Comparison of ENCODE assay signal across 1 cellular context in the genomic region with DNA sequence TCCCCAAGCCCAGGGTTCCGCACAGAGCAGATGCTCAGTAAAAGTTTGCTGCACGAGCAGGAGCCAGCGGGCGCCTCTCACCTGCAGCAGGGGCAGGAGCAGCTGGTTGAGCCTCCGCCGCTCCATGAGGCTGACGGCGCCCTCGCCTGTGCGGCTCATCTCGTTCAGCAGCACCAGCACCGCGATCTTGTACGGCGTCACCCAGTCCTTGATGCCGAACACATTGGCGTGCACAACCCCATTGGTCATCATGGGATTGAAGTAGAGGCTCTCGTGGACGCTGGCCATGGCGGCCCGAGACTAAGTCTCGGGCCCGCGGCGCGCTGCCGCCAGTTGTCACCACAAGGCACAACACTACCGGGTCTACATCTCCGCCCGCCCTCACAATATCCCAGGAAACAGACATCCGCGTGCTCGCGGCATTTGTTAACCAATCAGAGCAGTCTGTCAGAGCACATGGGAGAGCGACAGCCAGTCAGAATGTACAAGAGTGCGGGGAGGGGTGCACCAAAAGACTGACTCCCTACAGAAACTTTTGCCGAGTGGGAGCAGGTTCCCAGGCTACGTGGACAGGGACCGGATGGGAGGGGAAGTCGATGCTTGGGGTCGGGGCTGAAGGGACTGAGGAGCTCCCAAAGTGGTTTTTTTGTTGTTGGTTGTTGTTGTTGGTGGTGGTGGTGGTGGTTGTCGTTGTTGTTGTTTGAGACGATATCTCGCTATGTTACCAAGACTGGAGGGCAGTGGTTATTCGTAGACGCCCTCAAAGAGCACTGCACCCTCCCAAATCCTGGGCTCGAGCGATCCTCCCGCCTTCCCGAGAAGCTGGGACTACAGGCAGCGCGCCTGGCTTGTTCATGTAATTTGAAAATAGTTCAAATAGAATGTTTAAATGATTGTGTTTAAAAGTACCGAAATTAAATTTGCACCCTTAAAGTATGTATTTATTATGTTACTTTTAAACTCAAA.
A peak's percentile ranks its signal among the peaks of the same experiment; 100 is the strongest.
TF ChIP-seq lines count a peak whose summit lies in the region.

A gene with protein sequence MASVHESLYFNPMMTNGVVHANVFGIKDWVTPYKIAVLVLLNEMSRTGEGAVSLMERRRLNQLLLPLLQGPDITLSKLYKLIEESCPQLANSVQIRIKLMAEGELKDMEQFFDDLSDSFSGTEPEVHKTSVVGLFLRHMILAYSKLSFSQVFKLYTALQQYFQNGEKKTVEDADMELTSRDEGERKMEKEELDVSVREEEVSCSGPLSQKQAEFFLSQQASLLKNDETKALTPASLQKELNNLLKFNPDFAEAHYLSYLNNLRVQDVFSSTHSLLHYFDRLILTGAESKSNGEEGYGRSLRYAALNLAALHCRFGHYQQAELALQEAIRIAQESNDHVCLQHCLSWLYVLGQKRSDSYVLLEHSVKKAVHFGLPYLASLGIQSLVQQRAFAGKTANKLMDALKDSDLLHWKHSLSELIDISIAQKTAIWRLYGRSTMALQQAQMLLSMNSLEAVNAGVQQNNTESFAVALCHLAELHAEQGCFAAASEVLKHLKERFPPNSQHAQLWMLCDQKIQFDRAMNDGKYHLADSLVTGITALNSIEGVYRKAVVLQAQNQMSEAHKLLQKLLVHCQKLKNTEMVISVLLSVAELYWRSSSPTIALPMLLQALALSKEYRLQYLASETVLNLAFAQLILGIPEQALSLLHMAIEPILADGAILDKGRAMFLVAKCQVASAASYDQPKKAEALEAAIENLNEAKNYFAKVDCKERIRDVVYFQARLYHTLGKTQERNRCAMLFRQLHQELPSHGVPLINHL (minus strand): TSS at position 359 of the 966 bp plus-strand sequence. CDS start 71 bp downstream, at position 288.

TF ChIP-seq in A549, 52 proteins besides CTCF, POLR2A, EP300 and RAD21 (continued from another document):
- TF ChIP-seq, protein P1, sequence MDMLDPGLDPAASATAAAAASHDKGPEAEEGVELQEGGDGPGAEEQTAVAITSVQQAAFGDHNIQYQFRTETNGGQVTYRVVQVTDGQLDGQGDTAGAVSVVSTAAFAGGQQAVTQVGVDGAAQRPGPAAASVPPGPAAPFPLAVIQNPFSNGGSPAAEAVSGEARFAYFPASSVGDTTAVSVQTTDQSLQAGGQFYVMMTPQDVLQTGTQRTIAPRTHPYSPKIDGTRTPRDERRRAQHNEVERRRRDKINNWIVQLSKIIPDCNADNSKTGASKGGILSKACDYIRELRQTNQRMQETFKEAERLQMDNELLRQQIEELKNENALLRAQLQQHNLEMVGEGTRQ (IDR thresholded peaks at IDR 0.05), result peak; percentile 96
- no peak for TF ChIP-seq POLR2AphosphoS2 (conservative IDR thresholded peaks at IDR 0.05; ENCODE audit: low read length)
- TF ChIP-seq, protein P2, sequence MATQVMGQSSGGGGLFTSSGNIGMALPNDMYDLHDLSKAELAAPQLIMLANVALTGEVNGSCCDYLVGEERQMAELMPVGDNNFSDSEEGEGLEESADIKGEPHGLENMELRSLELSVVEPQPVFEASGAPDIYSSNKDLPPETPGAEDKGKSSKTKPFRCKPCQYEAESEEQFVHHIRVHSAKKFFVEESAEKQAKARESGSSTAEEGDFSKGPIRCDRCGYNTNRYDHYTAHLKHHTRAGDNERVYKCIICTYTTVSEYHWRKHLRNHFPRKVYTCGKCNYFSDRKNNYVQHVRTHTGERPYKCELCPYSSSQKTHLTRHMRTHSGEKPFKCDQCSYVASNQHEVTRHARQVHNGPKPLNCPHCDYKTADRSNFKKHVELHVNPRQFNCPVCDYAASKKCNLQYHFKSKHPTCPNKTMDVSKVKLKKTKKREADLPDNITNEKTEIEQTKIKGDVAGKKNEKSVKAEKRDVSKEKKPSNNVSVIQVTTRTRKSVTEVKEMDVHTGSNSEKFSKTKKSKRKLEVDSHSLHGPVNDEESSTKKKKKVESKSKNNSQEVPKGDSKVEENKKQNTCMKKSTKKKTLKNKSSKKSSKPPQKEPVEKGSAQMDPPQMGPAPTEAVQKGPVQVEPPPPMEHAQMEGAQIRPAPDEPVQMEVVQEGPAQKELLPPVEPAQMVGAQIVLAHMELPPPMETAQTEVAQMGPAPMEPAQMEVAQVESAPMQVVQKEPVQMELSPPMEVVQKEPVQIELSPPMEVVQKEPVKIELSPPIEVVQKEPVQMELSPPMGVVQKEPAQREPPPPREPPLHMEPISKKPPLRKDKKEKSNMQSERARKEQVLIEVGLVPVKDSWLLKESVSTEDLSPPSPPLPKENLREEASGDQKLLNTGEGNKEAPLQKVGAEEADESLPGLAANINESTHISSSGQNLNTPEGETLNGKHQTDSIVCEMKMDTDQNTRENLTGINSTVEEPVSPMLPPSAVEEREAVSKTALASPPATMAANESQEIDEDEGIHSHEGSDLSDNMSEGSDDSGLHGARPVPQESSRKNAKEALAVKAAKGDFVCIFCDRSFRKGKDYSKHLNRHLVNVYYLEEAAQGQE (IDR thresholded peaks at IDR 0.05), result peak; percentile 63
- TF ChIP-seq ZNF302 (CRISPR knock-in tag; IDR thresholded peaks at IDR 0.05), result no peak
- TF ChIP-seq JUN (IDR thresholded peaks at IDR 0.05), result peak; percentile 75 to 83; a peak in 3 of 5 replicates
- TF ChIP-seq HOXB5 (CRISPR knock-in tag; IDR thresholded peaks at IDR 0.05), result no peak
- no peak for TF ChIP-seq NPAS2 (CRISPR knock-in tag; IDR thresholded peaks at IDR 0.05; ENCODE audit: borderline replicate concordance)
- peak; percentile 68 for TF ChIP-seq KDM5A (IDR thresholded peaks at IDR 0.05)
- TF ChIP-seq, protein P3, sequence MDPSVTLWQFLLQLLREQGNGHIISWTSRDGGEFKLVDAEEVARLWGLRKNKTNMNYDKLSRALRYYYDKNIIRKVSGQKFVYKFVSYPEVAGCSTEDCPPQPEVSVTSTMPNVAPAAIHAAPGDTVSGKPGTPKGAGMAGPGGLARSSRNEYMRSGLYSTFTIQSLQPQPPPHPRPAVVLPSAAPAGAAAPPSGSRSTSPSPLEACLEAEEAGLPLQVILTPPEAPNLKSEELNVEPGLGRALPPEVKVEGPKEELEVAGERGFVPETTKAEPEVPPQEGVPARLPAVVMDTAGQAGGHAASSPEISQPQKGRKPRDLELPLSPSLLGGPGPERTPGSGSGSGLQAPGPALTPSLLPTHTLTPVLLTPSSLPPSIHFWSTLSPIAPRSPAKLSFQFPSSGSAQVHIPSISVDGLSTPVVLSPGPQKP (IDR thresholded peaks at IDR 0.05; ENCODE audit: low read depth, low read length), result no peak
- TF ChIP-seq CHD2 (IDR thresholded peaks at IDR 0.05; ENCODE audit: low read length, partially characterized antibody), result peak; percentile 73
- no peak for TF ChIP-seq CHD4 (IDR thresholded peaks at IDR 0.05; ENCODE audit: borderline replicate concordance)
- TF ChIP-seq ZSCAN20 (CRISPR knock-in tag; IDR thresholded peaks at IDR 0.05), result no peak
- no peak; the same call in 1 of the 2 replicates for TF ChIP-seq BHLHE40 (IDR thresholded peaks at IDR 0.05; ENCODE audit: low read depth, low read length)
- no peak; the same call in 1 of the 2 replicates for TF ChIP-seq ZC3H11A (IDR thresholded peaks at IDR 0.05)
- no peak for TF ChIP-seq MAZ (IDR thresholded peaks at IDR 0.05; ENCODE audit: borderline replicate concordance, low read depth, low read length)
- no peak for TF ChIP-seq HDAC2 (IDR thresholded peaks at IDR 0.05)
- 0 out of 2 replicates have a peak, but pooled peaks have one; percentile 20 for TF ChIP-seq RFX5 (IDR thresholded peaks at IDR 0.05)
- no peak for TF ChIP-seq HEYL (CRISPR knock-in tag; IDR thresholded peaks at IDR 0.05)
- no peak for TF ChIP-seq MAFK (IDR thresholded peaks at IDR 0.05; ENCODE audit: partially characterized antibody)
- TF ChIP-seq NFE2L2 (conservative IDR thresholded peaks at IDR 0.05; ENCODE audit: low read length), result no peak
- TF ChIP-seq, protein P4, sequence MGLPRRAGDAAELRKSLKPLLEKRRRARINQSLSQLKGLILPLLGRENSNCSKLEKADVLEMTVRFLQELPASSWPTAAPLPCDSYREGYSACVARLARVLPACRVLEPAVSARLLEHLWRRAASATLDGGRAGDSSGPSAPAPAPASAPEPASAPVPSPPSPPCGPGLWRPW (IDR thresholded peaks at IDR 0.05), result no peak
- TF ChIP-seq HOXB13 (CRISPR knock-in tag; IDR thresholded peaks at IDR 0.05; ENCODE audit: low read depth), result no peak
- TF ChIP-seq RCOR1 (IDR thresholded peaks at IDR 0.05; ENCODE audit: low read depth, low read length), result no peak
- no peak for TF ChIP-seq CBX2 (IDR thresholded peaks at IDR 0.05; ENCODE audit: borderline replicate concordance, low read depth)
- TF ChIP-seq, protein P5, sequence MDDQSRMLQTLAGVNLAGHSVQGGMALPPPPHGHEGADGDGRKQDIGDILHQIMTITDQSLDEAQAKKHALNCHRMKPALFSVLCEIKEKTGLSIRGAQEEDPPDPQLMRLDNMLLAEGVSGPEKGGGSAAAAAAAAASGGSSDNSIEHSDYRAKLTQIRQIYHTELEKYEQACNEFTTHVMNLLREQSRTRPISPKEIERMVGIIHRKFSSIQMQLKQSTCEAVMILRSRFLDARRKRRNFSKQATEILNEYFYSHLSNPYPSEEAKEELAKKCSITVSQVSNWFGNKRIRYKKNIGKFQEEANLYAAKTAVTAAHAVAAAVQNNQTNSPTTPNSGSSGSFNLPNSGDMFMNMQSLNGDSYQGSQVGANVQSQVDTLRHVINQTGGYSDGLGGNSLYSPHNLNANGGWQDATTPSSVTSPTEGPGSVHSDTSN (IDR thresholded peaks at IDR 0.05), result peak; percentile 68
- TF ChIP-seq, protein P6, sequence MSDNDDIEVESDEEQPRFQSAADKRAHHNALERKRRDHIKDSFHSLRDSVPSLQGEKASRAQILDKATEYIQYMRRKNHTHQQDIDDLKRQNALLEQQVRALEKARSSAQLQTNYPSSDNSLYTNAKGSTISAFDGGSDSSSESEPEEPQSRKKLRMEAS (IDR thresholded peaks at IDR 0.05), result peak; percentile 95
- no peak for TF ChIP-seq EHMT2 (IDR thresholded peaks at IDR 0.05; ENCODE audit: low read depth)
